In the genomic region with DNA sequence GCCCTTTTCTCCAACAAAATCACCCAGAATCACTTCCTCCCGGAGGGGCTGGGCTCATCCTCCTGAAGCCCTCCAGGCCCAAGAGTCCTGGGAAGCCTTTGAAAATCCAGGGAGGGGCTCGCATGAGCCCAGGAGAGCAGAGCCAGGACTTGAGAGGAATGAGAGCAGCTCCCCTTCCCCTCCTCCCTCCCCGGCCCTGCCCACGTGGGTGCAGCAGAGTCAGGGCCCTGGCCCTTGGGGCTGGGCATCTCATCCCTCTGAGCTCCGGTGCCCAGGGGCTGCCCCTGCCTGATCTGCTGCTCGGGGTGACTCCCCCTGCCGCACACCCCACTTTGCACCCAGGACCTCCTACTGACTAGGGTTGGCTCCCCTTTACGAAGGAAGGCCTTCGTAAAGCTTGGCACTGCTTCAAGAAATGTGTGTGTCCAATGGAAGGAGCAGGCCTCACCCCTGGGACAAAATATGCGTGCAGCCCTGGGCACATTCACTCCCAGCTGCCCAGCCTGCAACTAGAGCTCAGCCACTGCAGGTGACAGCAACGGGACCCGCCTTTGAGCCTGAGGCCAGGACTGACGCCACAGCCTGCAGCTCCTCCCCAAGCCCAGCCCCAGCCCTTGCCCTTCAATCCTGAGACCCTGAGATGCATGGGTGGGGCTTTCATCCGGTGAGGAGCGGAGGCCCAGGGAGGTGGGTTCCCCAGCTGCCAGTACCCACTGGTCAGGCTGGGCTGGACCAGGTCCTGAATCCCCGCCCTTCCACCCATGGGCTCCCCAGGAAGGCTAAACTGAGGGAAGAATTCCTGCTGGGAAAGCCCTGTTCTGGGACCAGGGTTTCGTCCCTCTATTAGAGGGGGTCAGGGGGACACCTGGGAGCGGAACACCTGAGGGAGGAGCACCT, we compare ENCODE assay signal across 8 cellular contexts. TPM values are rescaled to one million over a fixed set of nuclear protein-coding genes. Genes with fewer than 3 reads are reported as not detected.
DNase-seq lines count a peak whose midpoint lies in the region; ATAC-seq and TF ChIP-seq lines count a peak whose summit lies in the region.

No MANE protein-coding gene starts in this region.

- no peak for TF ChIP-seq CTCF in Caco-2 (IDR thresholded peaks at IDR 0.05; ENCODE audit: insufficient read depth in 1 of 2, low read depth in 1 of 2, low read length in 1 of 2, severe bottlenecking in 1 of 2, unreplicated experiment in 1 of 2)

- H3K4me1 ChIP-seq in Caco-2: peaks cover 45% of the 10 kb centered on the region

- H3K4me3 Mint-ChIP-seq in Caco-2 (ENCODE audit: unreplicated experiment): no peak overlapping the region

- no peaks in the 10 kb centered on the region for H3K27me3 Mint-ChIP-seq in Caco-2 (ENCODE audit: insufficient read depth, unreplicated experiment)

- peaks cover 31% of the 10 kb centered on the region for H3K36me3 Mint-ChIP-seq in Caco-2 (ENCODE audit: insufficient read depth, unreplicated experiment)

- H3K4me3 ChIP-seq in Caco-2 (ENCODE audit: low read depth, low read length): no peak overlapping the region

- peaks cover 17% of the 10 kb centered on the region for H3K4me1 Mint-ChIP-seq in Caco-2 (ENCODE audit: low read depth, unreplicated experiment)

- CTCF ChIA-PET in Caco-2 (lab: Charles Lee): no interaction called here

- no peak overlapping the region for H3K27ac Mint-ChIP-seq in Caco-2 (ENCODE audit: unreplicated experiment)

- 0 out of 2 replicates have a peak, but pooled peaks cover 1% of the 10 kb centered on the region for H3K36me3 ChIP-seq in Caco-2 (ENCODE audit: control insufficient read depth, insufficient read depth, low read length)

- peak; percentile 62 to 82 for DNase-seq in Caco-2
- DNase-seq in MV-4-11 (lab: John Stamatoyannopoulos, UW): peak; percentile 23
- DNase-seq in cerebellar cortex (ENCODE audit: low spot score): peak; percentile 70
- DNase-seq in myocyte (ENCODE audit: low read depth): peak; percentile 55
- DNase-seq in SKM-1 (lab: John Stamatoyannopoulos, UW; ENCODE audit: unreplicated experiment): no peak
- no peak for DNase-seq in NCI-H1694 treated with DMSO at 0.1 percent for 48 hours (lab: John Stamatoyannopoulos, UW)
- DNase-seq in superior temporal gyrus (ENCODE audit: extremely low spot score): no peak

- no peaks in the 10 kb centered on the region for H3K27me3 ChIP-seq in Caco-2 (replicated peaks; ENCODE audit: control insufficient read depth, insufficient read depth, low read length)

- H3K9me3 Mint-ChIP-seq in Caco-2 (ENCODE audit: unreplicated experiment): no peaks in the 10 kb centered on the region

- intact Hi-C loops in Caco-2 (cut with micrococcal nuclease; ENCODE audit: unreplicated experiment): no loop called here

- POLR2A ChIA-PET in Caco-2 (lab: Charles Lee): interaction anchor here (0.5 kb wide), 1 partner anchor 11 kb away, joined by 5 read pairs; no protein-coding TSS in a partner anchor

- BruUV-seq in Caco-2 (replicated peaks; lab: Mats Ljungman, UMichigan): no TSS peak

- no peaks in the 10 kb centered on the region for H3K9me3 ChIP-seq in Caco-2

- no peak for ATAC-seq in HG03571 (IDR thresholded peaks at IDR 0.05; ENCODE audit: unreplicated experiment)

RNA-seq across cellular contexts. Expression of gene PWWP2B, which starts 21.8 kb away (rescaled TPM):
- total RNA-seq in Caco-2 (2022) (17.8 and 19.3 TPM in 2 replicates), myocyte (11.1 and 20.1 TPM in 2 replicates)
- 5.1 TPM for polyA plus RNA-seq in myocyte (2012)

Comparison
In these comparisons a context has a peak if more than half of its experiments do, and no peak if none do; other contexts are left out.
1. DNase-seq: peak in Caco-2 (2 of 2), MV-4-11 (single experiment), cerebellar cortex (single experiment) and myocyte (single experiment); none in SKM-1 (single experiment), NCI-H1694 treated with DMSO at 0.1 percent for 48 hours (single experiment) and superior temporal gyrus (single experiment).